22 cellular contexts compared by ENCODE assay signal in the genomic region with DNA sequence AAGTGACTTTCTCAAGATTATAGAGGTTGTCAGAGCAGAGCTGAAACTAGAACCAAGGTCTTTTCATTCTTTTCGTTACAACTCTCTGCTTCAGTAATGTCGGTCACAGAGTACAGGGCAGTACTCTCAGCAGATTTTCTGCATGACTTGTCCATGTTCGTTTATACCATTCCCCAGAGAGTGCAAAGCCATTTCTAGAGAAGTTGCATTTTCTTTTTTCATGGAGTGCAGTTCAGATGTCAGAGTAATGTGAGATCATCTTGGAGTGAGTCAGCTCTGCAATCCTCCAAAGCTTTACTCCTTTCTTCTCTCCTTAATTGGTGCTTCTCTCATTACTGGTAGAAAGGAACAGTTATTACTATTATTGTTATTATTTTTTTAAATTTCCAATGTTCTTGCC.
A peak's percentile ranks its signal among the peaks of the same experiment; 100 is the strongest.
DNase-seq lines count a peak whose midpoint lies in the region; ATAC-seq, FAIRE-seq and TF ChIP-seq lines count a peak whose summit lies in the region.
"Had no signal": no experiment of that assay in that cellular context is flagged by ENCODE, and none has a peak within 500 bp of the region (broad histone marks: within the 10 kb centered on the region; RNA-seq: fewer than 3 reads in every experiment).

No MANE protein-coding gene starts in this region.

- H3K4me1 Mint-ChIP-seq in natural killer cell, result no peaks in the 10 kb centered on the region
- H3K4me1 Mint-ChIP-seq: memory B cell had no signal

- H3K4ac ChIP-seq in mesenchymal stem cell (ENCODE audit: low read depth in 1 of 2, low read length in 2 of 2) (no peak overlapping the region), trophoblast cell (ENCODE audit: low read depth, low read length) (no peak overlapping the region)

- H3K18ac ChIP-seq in mesenchymal stem cell (ENCODE audit: low read depth in 1 of 2, low read length in 2 of 2) (no peak overlapping the region), trophoblast cell (ENCODE audit: low read length) (no peak overlapping the region)

- H2AFZ ChIP-seq in mesenchymal stem cell (ENCODE audit: low read depth, low read length) (no peak overlapping the region), trophoblast cell (ENCODE audit: insufficient read depth, low read length, poor library complexity) (no peak overlapping the region)

- intact Hi-C loops in natural killer cell (cut with micrococcal nuclease), result no loop called here

- no peak overlapping the region for H4K91ac ChIP-seq in mesenchymal stem cell (ENCODE audit: low read length)
- H4K91ac ChIP-seq in trophoblast cell (ENCODE audit: low read depth, low read length), result no peak overlapping the region

- H3K9ac ChIP-seq in mesenchymal stem cell (ENCODE audit: low read length) (no peak overlapping the region), trophoblast cell (ENCODE audit: low read length) (no peak overlapping the region)

- H2BK15ac ChIP-seq in mesenchymal stem cell (ENCODE audit: low read depth, poor library complexity, severe bottlenecking), result no peak overlapping the region

- no peak overlapping the region for H2BK120ac ChIP-seq in mesenchymal stem cell (ENCODE audit: low read depth, low read length)
- no peak overlapping the region for H2BK120ac ChIP-seq in trophoblast cell (ENCODE audit: insufficient read depth, low read length, poor library complexity)

- H4K8ac ChIP-seq in mesenchymal stem cell (ENCODE audit: low read length) (no peak overlapping the region), trophoblast cell (ENCODE audit: low read depth, low read length) (no peak overlapping the region)

- no peak overlapping the region for H3K14ac ChIP-seq in mesenchymal stem cell (ENCODE audit: low read length in 2 of 2)
- no peak overlapping the region for H3K14ac ChIP-seq in trophoblast cell (ENCODE audit: low read length)

- H3K27ac Mint-ChIP-seq in natural killer cell, result no peak overlapping the region
- H3K27ac Mint-ChIP-seq: CD4-positive, alpha-beta T cell; memory B cell; T-helper 1 cell treated with Interleukin-12 subunit alpha and Interleukin-12 subunit beta and Interleukin-4 antibody, amounts not matched to agents 30 μg/mL and 1 μg/mL, for 36 hours had no signal

- H3K4me2 ChIP-seq in mesenchymal stem cell (ENCODE audit: low read length, poor library complexity, severe bottlenecking) (no peak overlapping the region), trophoblast cell (ENCODE audit: low read length) (no peak overlapping the region)

- no peak overlapping the region for H2AK5ac ChIP-seq in mesenchymal stem cell (ENCODE audit: low read length, severe bottlenecking)
- H2AK5ac ChIP-seq in trophoblast cell (ENCODE audit: low read length), result no peak overlapping the region

- no peaks in the 10 kb centered on the region for H3K79me2 ChIP-seq in trophoblast cell (ENCODE audit: control insufficient read depth, insufficient read depth, low read length, poor library complexity)

- peaks cover 6 to 9% of the 10 kb centered on the region in 2 donors for H3K9me3 Mint-ChIP-seq in natural killer cell

- no peak overlapping the region for H2BK12ac ChIP-seq in mesenchymal stem cell (ENCODE audit: low read length in 2 of 2)
- H2BK12ac ChIP-seq in trophoblast cell (ENCODE audit: low read length), result no peak overlapping the region

- no peaks in the 10 kb centered on the region for H3K36me3 Mint-ChIP-seq in natural killer cell

- H4K12ac ChIP-seq in trophoblast cell (ENCODE audit: low read depth, low read length), result no peak overlapping the region

- H3K79me1 ChIP-seq in mesenchymal stem cell (replicated peaks; ENCODE audit: low read length, poor library complexity, severe bottlenecking), result no peaks in the 10 kb centered on the region
- no peaks in the 10 kb centered on the region for H3K79me1 ChIP-seq in trophoblast cell (ENCODE audit: low read length)

- H2BK5ac ChIP-seq in mesenchymal stem cell (ENCODE audit: low read depth, low read length, poor library complexity, severe bottlenecking) (no peak overlapping the region), trophoblast cell (ENCODE audit: low read depth, low read length, poor library complexity) (no peak overlapping the region)

- no peak for DNase-seq in D721Med (ENCODE audit: insufficient read length, low spot score)
- peak; percentile 88 for DNase-seq in NCI-H2171 (lab: John Stamatoyannopoulos, UW)
- DNase-seq in choroid plexus epithelial cell (ENCODE audit: low read depth), result peak; percentile 61
- peak; percentile 54 for DNase-seq in mesenchymal stem cell
- DNase-seq in trophoblast cell, result no peak
- no peak for DNase-seq in stimulated activated CD4-positive, alpha-beta T cell treated with anti-CD3 and anti-CD28 coated beads, Interleukin-12 subunit alpha, Interleukin-12 subunit beta, amount 100 ng/mL, for 4 hours
- no peak for DNase-seq in natural killer cell
- DNase-seq: CD4-positive, alpha-beta T cell; DND-41; NCI-H1436; NCI-H2227 treated with DMSO at 0.1 percent for 48 hours; stimulated activated CD4-positive, alpha-beta T cell treated with anti-CD3 and anti-CD28 coated beads, Interleukin-4, amount 100 ng/mL, for 1 hour had no signal

- no peak for ATAC-seq in GM19452 (IDR thresholded peaks at IDR 0.05; ENCODE audit: unreplicated experiment)
- ATAC-seq in natural killer cell, result no peak
- ATAC-seq: activated CD4-positive, CD25-positive, alpha-beta regulatory T cell treated with anti-CD3 and anti-CD28 coated beads, Interleukin-2, amount 50 U/mL, for 24 hours; sciatic nerve had no signal

- peak; percentile 88 for FAIRE-seq in D721Med (lab: Jason Lieb, UNC)
- FAIRE-seq: colon, GM19239, HTR-8/SVneo had no signal

- peak overlapping the region; percentile 54 for H3K27ac ChIP-seq in mesenchymal stem cell (ENCODE audit: low read length, poor library complexity, severe bottlenecking)
- H3K27ac ChIP-seq in trophoblast cell (ENCODE audit: low read depth, low read length), result no peak overlapping the region
- H3K27ac ChIP-seq: neutrophil, suprapubic skin had no signal

- H3K27me3 Mint-ChIP-seq in natural killer cell (ENCODE audit: low read depth in 2 of 2), result no peaks in the 10 kb centered on the region

- no peaks in the 10 kb centered on the region for H3K4me1 ChIP-seq in mesenchymal stem cell (ENCODE audit: control insufficient read depth, insufficient read depth, low read depth, low read length)
- H3K4me1 ChIP-seq in trophoblast cell (ENCODE audit: control insufficient read depth in 1 of 2, insufficient read depth in 2 of 2, low read length in 2 of 2), result no peaks in the 10 kb centered on the region
- H3K4me1 ChIP-seq: suprapubic skin had no signal

- TF ChIP-seq CTCF in D721Med (IDR thresholded peaks at IDR 0.05; ENCODE audit: insufficient read depth, missing control alignments), result no peak
- no peak for TF ChIP-seq CTCF in choroid plexus epithelial cell (conservative IDR thresholded peaks at IDR 0.05; ENCODE audit: low read depth, low read length)
- no peak for TF ChIP-seq CTCF in natural killer cell (IDR thresholded peaks at IDR 0.05)

- WGBS in mesenchymal stem cell, result 57% methylated on average over 2 of the region's 3 CpGs
- WGBS in trophoblast cell (ENCODE audit: extremely low coverage, insufficient coverage, insufficient read length), result no CpG with 5 or more reads among the region's 3 CpGs

- H3K27me3 ChIP-seq in mesenchymal stem cell (ENCODE audit: control insufficient read depth in 1 of 2, insufficient read depth in 1 of 2, low read length in 2 of 2) (peaks cover 0 to 6% of the 10 kb centered on the region in 2 experiments), trophoblast cell (ENCODE audit: insufficient read depth, low read length) (no peaks in the 10 kb centered on the region)
- H3K27me3 ChIP-seq: neutrophil, suprapubic skin had no signal

- no peaks in the 10 kb centered on the region for H3K9me3 ChIP-seq in mesenchymal stem cell (ENCODE audit: control insufficient read depth, low read length)
- H3K9me3 ChIP-seq in trophoblast cell (ENCODE audit: insufficient read depth, low read depth, low read length), result peaks cover 1% of the 10 kb centered on the region
- H3K9me3 ChIP-seq: neutrophil, suprapubic skin had no signal

- H3K4me3 ChIP-seq in choroid plexus epithelial cell (ENCODE audit: low read depth, low read length) (no peak overlapping the region), mesenchymal stem cell (ENCODE audit: insufficient read depth in 1 of 2, low read depth in 1 of 2, low read length in 2 of 2) (no peak overlapping the region), trophoblast cell (ENCODE audit: low read depth, low read length) (no peak overlapping the region)
- H3K4me3 ChIP-seq: suprapubic skin had no signal

- H3K36me3 ChIP-seq in mesenchymal stem cell (ENCODE audit: control insufficient read depth in 1 of 2, insufficient read depth in 2 of 2, low read depth in 1 of 2, low read length in 2 of 2), result no peaks in the 10 kb centered on the region
- no peaks in the 10 kb centered on the region for H3K36me3 ChIP-seq in trophoblast cell (ENCODE audit: control insufficient read depth in 1 of 2, insufficient read depth in 2 of 2, low read length in 2 of 2)
- H3K36me3 ChIP-seq: neutrophil, suprapubic skin had no signal

- no peak overlapping the region for H3K4me3 Mint-ChIP-seq in natural killer cell
- H3K4me3 Mint-ChIP-seq: CD4-positive, alpha-beta T cell; memory B cell; T-helper 1 cell treated with Interleukin-12 subunit alpha and Interleukin-12 subunit beta and Interleukin-4 antibody, amounts not matched to agents 30 μg/mL and 1 μg/mL, for 36 hours had no signal

- no peak overlapping the region for H3K23ac ChIP-seq in mesenchymal stem cell (ENCODE audit: low read length in 2 of 2)
- no peak overlapping the region for H3K23ac ChIP-seq in trophoblast cell (ENCODE audit: low read length)

Comparison
In these comparisons a context has a peak if more than half of its experiments do, and no peak if none do; other contexts are left out.
1. DNase-seq: peak in NCI-H2171 (single experiment), choroid plexus epithelial cell (single experiment) and mesenchymal stem cell (single experiment); none in D721Med (single experiment), trophoblast cell (0 of 2), stimulated activated CD4-positive, alpha-beta T cell treated with anti-CD3 and anti-CD28 coated beads, Interleukin-12 subunit alpha, Interleukin-12 subunit beta, amount 100 ng/mL, for 4 hours (single experiment) and natural killer cell (single experiment).